Comparison of ENCODE assay signal across 1 cellular context in genomic region chr19:49492573-49493411, GRCh38.
TF ChIP-seq lines count a peak whose summit lies in the region.

No MANE protein-coding gene starts in this region.

TF ChIP-seq in K562, 482 proteins besides CTCF, POLR2A, EP300 and RAD21 (continues in another document):
- TF ChIP-seq, protein P1, sequence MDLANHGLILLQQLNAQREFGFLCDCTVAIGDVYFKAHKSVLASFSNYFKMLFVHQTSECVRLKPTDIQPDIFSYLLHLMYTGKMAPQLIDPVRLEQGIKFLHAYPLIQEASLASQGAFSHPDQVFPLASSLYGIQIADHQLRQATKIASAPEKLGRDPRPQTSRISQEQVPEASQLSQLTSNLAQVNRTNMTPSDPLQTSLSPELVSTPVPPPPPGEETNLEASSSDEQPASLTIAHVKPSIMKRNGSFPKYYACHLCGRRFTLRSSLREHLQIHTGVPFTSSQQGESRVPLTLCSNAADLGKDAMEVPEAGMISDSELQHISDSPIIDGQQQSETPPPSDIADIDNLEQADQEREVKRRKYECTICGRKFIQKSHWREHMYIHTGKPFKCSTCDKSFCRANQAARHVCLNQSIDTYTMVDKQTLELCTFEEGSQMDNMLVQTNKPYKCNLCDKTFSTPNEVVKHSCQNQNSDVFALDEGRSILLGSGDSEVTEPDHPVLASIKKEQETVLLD (IDR thresholded peaks at IDR 0.05), result no peak
- TF ChIP-seq, protein P2, sequence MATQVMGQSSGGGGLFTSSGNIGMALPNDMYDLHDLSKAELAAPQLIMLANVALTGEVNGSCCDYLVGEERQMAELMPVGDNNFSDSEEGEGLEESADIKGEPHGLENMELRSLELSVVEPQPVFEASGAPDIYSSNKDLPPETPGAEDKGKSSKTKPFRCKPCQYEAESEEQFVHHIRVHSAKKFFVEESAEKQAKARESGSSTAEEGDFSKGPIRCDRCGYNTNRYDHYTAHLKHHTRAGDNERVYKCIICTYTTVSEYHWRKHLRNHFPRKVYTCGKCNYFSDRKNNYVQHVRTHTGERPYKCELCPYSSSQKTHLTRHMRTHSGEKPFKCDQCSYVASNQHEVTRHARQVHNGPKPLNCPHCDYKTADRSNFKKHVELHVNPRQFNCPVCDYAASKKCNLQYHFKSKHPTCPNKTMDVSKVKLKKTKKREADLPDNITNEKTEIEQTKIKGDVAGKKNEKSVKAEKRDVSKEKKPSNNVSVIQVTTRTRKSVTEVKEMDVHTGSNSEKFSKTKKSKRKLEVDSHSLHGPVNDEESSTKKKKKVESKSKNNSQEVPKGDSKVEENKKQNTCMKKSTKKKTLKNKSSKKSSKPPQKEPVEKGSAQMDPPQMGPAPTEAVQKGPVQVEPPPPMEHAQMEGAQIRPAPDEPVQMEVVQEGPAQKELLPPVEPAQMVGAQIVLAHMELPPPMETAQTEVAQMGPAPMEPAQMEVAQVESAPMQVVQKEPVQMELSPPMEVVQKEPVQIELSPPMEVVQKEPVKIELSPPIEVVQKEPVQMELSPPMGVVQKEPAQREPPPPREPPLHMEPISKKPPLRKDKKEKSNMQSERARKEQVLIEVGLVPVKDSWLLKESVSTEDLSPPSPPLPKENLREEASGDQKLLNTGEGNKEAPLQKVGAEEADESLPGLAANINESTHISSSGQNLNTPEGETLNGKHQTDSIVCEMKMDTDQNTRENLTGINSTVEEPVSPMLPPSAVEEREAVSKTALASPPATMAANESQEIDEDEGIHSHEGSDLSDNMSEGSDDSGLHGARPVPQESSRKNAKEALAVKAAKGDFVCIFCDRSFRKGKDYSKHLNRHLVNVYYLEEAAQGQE (CRISPR knock-in tag; IDR thresholded peaks at IDR 0.05; ENCODE audit: low read depth), result no peak
- peak; percentile 88 for TF ChIP-seq PML (IDR thresholded peaks at IDR 0.05; ENCODE audit: low read length)
- TF ChIP-seq, protein P3, sequence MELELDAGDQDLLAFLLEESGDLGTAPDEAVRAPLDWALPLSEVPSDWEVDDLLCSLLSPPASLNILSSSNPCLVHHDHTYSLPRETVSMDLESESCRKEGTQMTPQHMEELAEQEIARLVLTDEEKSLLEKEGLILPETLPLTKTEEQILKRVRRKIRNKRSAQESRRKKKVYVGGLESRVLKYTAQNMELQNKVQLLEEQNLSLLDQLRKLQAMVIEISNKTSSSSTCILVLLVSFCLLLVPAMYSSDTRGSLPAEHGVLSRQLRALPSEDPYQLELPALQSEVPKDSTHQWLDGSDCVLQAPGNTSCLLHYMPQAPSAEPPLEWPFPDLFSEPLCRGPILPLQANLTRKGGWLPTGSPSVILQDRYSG (tag; conservative IDR thresholded peaks at IDR 0.05; ENCODE audit: low read depth), result no peak
- no peak for TF ChIP-seq NR1H2 (CRISPR knock-in tag; IDR thresholded peaks at IDR 0.05)
- TF ChIP-seq KLF10 (CRISPR knock-in tag; IDR thresholded peaks at IDR 0.05), result peak; percentile 35; the same call in 1 of the 2 replicates
- TF ChIP-seq E2F1 (CRISPR knock-in tag; IDR thresholded peaks at IDR 0.05), result peak; percentile 14; the same call in 1 of the 2 replicates
- no peak for TF ChIP-seq RBBP5 (IDR thresholded peaks at IDR 0.05; ENCODE audit: borderline replicate concordance, insufficient read depth, low read length, poor library complexity, severe bottlenecking)
- TF ChIP-seq EZH2 (IDR thresholded peaks at IDR 0.05; ENCODE audit: borderline replicate concordance, low read depth, low read length), result no peak
- no peak for TF ChIP-seq TAF9B (IDR thresholded peaks at IDR 0.05; ENCODE audit: partially characterized antibody)
- TF ChIP-seq, protein P4, sequence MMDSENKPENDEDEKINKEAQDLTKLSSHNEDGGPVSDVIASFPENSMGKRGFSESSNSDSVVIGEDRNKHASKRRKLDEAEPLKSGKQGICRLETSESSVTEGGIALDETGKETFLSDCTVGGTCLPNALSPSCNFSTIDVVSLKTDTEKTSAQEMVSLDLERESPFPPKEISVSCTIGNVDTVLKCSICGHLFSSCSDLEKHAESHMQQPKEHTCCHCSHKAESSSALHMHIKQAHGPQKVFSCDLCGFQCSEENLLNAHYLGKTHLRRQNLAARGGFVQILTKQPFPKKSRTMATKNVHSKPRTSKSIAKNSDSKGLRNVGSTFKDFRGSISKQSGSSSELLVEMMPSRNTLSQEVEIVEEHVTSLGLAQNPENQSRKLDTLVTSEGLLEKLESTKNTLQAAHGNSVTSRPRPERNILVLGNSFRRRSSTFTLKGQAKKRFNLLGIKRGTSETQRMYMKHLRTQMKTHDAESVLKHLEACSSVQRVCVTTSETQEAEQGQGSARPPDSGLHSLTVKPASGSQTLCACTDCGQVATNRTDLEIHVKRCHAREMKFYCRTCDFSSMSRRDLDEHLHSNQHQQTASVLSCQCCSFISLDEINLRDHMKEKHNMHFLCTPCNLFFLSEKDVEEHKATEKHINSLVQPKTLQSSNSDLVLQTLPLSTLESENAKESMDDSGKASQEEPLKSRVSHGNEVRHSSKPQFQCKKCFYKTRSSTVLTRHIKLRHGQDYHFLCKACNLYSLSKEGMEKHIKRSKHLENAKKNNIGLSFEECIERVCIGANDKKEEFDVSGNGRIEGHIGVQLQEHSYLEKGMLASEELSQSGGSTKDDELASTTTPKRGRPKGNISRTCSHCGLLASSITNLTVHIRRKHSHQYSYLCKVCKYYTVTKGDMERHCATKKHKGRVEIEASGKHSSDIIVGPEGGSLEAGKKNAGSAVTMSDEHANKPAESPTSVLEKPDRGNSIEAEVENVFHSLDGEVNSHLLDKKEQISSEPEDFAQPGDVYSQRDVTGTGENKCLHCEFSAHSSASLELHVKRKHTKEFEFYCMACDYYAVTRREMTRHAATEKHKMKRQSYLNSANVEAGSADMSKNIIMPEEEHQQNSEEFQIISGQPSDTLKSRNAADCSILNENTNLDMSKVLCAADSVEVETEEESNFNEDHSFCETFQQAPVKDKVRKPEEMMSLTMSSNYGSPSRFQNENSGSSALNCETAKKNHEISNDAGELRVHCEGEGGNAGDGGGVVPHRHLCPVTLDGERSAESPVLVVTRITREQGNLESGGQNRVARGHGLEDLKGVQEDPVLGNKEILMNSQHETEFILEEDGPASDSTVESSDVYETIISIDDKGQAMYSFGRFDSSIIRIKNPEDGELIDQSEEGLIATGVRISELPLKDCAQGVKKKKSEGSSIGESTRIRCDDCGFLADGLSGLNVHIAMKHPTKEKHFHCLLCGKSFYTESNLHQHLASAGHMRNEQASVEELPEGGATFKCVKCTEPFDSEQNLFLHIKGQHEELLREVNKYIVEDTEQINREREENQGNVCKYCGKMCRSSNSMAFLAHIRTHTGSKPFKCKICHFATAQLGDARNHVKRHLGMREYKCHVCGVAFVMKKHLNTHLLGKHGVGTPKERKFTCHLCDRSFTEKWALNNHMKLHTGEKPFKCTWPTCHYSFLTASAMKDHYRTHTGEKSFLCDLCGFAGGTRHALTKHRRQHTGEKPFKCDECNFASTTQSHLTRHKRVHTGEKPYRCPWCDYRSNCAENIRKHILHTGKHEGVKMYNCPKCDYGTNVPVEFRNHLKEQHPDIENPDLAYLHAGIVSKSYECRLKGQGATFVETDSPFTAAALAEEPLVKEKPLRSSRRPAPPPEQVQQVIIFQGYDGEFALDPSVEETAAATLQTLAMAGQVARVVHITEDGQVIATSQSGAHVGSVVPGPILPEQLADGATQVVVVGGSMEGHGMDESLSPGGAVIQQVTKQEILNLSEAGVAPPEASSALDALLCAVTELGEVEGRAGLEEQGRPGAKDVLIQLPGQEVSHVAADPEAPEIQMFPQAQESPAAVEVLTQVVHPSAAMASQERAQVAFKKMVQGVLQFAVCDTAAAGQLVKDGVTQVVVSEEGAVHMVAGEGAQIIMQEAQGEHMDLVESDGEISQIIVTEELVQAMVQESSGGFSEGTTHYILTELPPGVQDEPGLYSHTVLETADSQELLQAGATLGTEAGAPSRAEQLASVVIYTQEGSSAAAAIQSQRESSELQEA (IDR thresholded peaks at IDR 0.05; ENCODE audit: low read depth), result no peak
- no peak for TF ChIP-seq KLF13 (tag; IDR thresholded peaks at IDR 0.05; ENCODE audit: borderline replicate concordance, low read depth)
- TF ChIP-seq PHTF2 (CRISPR knock-in tag; IDR thresholded peaks at IDR 0.05), result peak; percentile 20; the same call in 1 of the 2 replicates
- TF ChIP-seq CHD7 (IDR thresholded peaks at IDR 0.05; ENCODE audit: low read depth, low read length), result no peak
- TF ChIP-seq CLOCK (CRISPR knock-in tag; IDR thresholded peaks at IDR 0.05; ENCODE audit: borderline replicate concordance), result no peak
- no peak for TF ChIP-seq ZBTB17 (CRISPR knock-in tag; IDR thresholded peaks at IDR 0.05)
- TF ChIP-seq RBFOX2 (IDR thresholded peaks at IDR 0.05; ENCODE audit: low read depth, low read length), result peak; percentile 55
